ENCODE assay signal across 12 cellular contexts in genomic region chr14:20476795-20477194, GRCh38. TPM values are rescaled to one million over a fixed set of nuclear protein-coding genes. Genes with fewer than 3 reads are reported as not detected.
DNase-seq lines count a peak whose midpoint lies in the region; ATAC-seq and TF ChIP-seq lines count a peak whose summit lies in the region.
"Had no signal": no experiment of that assay in that cellular context is flagged by ENCODE, and none has a peak within 500 bp of the region (broad histone marks: within the 10 kb centered on the region; RNA-seq: fewer than 3 reads in every experiment).

No MANE protein-coding gene starts in this region.

- peak overlapping the region; percentile 22 for H3K4me3 Mint-ChIP-seq in activated naive CD4-positive, alpha-beta T cell treated with anti-CD3 and anti-CD28 coated beads, Interleukin-2, amount 10 ng/mL, durations not matched to agents 7 days and 5 days
- H3K4me3 Mint-ChIP-seq in T-cell (peak overlapping the region; percentile 46 to 74 (median 52)), endothelial cell (ENCODE audit: unreplicated experiment) (peak overlapping the region; percentile 86)
- H3K4me3 Mint-ChIP-seq: dendritic cell treated with granulocyte-macrophage colony-stimulating factor and Interleukin-4, amounts not matched to agents 40 ng/mL and 50 ng/mL, for 4 days had no signal

- TF ChIP-seq CTCF in endothelial cell (IDR thresholded peaks at IDR 0.05; ENCODE audit: unreplicated experiment) = no peak
- no peak for TF ChIP-seq CTCF in stomach (IDR thresholded peaks at IDR 0.05)
- no peak for TF ChIP-seq CTCF in uterus (IDR thresholded peaks at IDR 0.05)

- H3K27ac ChIP-seq in stomach (peak overlapping the region; percentile 37 to 72 (median 58)), uterus (no peak overlapping the region)
- H3K27ac ChIP-seq: vagina had no signal

- POLR2A ChIA-PET in T-cell (lab: Charles Lee) = interaction anchor here in 1 of 2 donors (0.9 kb wide), 1 partner anchor 13 kb away, joined by 4 read pairs; no protein-coding TSS in a partner anchor

- 59 to 76% (median 69%) methylated on average over 5 of the region's 5 CpGs for WGBS in stomach, 5 donors

- CTCF ChIA-PET in activated naive CD4-positive, alpha-beta T cell treated with anti-CD3 and anti-CD28 coated beads, Interleukin-2, amount 10 ng/mL, durations not matched to agents 7 days and 5 days (lab: Charles Lee) = no interaction called here
- CTCF ChIA-PET in T-cell (lab: Charles Lee) = interaction anchor here in 1 of 2 donors (0.8 kb wide), 1 partner anchor 149 kb away, joined by 4 read pairs; no protein-coding TSS in a partner anchor

- H3K9me3 Mint-ChIP-seq in activated naive CD4-positive, alpha-beta T cell treated with anti-CD3 and anti-CD28 coated beads, Interleukin-2, amount 10 ng/mL, durations not matched to agents 7 days and 5 days = no peaks in the 10 kb centered on the region
- peaks cover 0 to 4% (median 0%) of the 10 kb centered on the region in 3 donors for H3K9me3 Mint-ChIP-seq in T-cell
- no peaks in the 10 kb centered on the region for H3K9me3 Mint-ChIP-seq in endothelial cell (ENCODE audit: unreplicated experiment)
- H3K9me3 Mint-ChIP-seq: dendritic cell treated with granulocyte-macrophage colony-stimulating factor and Interleukin-4, amounts not matched to agents 40 ng/mL and 50 ng/mL, for 4 days had no signal

- H3K9me3 ChIP-seq in stomach = no peaks in the 10 kb centered on the region
- H3K9me3 ChIP-seq in uterus = no peaks in the 10 kb centered on the region
- H3K9me3 ChIP-seq: vagina had no signal

- H3K27ac Mint-ChIP-seq in activated naive CD4-positive, alpha-beta T cell treated with anti-CD3 and anti-CD28 coated beads, Interleukin-2, amount 10 ng/mL, durations not matched to agents 7 days and 5 days = peak overlapping the region; percentile 95
- H3K27ac Mint-ChIP-seq in T-cell = peak overlapping the region; percentile 94
- peak overlapping the region; percentile 89 for H3K27ac Mint-ChIP-seq in endothelial cell (ENCODE audit: unreplicated experiment)

- ATAC-seq in T-cell (replicated peaks in 1 of 4) (peak in 1 of 4 experiments; percentile 7), GM18519 (IDR thresholded peaks at IDR 0.05; ENCODE audit: low FRiP score, unreplicated experiment) (no peak), GM21381 (IDR thresholded peaks at IDR 0.05; ENCODE audit: unreplicated experiment) (no peak)

- peaks cover 16 to 57% (median 21%) of the 10 kb centered on the region in 4 donors for H3K4me1 ChIP-seq in stomach
- H3K4me1 ChIP-seq in uterus = no peaks in the 10 kb centered on the region
- H3K4me1 ChIP-seq: vagina had no signal

- no peak for DNase-seq in activated naive CD4-positive, alpha-beta T cell treated with anti-CD3 and anti-CD28 coated beads, Interleukin-2, amount 10 ng/mL, durations not matched to agents 7 days and 5 days
- DNase-seq in activated naive CD4-positive, alpha-beta T cell treated with Interleukin-2 at 50 U/mL for 16 hours = no peak
- no peak for DNase-seq in T-cell
- DNase-seq in endothelial cell (ENCODE audit: low spot score) = no peak
- no peak for DNase-seq in stomach
- no peak for DNase-seq in uterus
- DNase-seq: NCI-H2171 had no signal

- no peak for TF ChIP-seq EP300 in stomach (IDR thresholded peaks at IDR 0.05)

- intact Hi-C loops in stomach (cut with DNase I; ENCODE audit: low total_unique reads) (loop anchor here (10.0 kb wide), 1 partner anchor 62 kb away; the partner anchor contains the start of gene TEP1), uterus (cut with DNase I; ENCODE audit: low total_unique reads) (no loop called here)

- peaks cover 77% of the 10 kb centered on the region for H3K4me1 Mint-ChIP-seq in activated naive CD4-positive, alpha-beta T cell treated with anti-CD3 and anti-CD28 coated beads, Interleukin-2, amount 10 ng/mL, durations not matched to agents 7 days and 5 days
- H3K4me1 Mint-ChIP-seq in T-cell = peaks cover 87 to 92% (median 88%) of the 10 kb centered on the region in 3 donors
- H3K4me1 Mint-ChIP-seq in endothelial cell (ENCODE audit: unreplicated experiment) = peaks cover 47% of the 10 kb centered on the region

- TF ChIP-seq POLR2A in stomach (IDR thresholded peaks at IDR 0.05) (no peak), uterus (IDR thresholded peaks at IDR 0.05) (no peak)

- H3K27me3 ChIP-seq in stomach (no peaks in the 10 kb centered on the region), uterus (no peaks in the 10 kb centered on the region)
- H3K27me3 ChIP-seq: vagina had no signal

- H3K4me3 ChIP-seq in stomach = no peak overlapping the region
- H3K4me3 ChIP-seq in uterus = no peak overlapping the region
- H3K4me3 ChIP-seq: vagina had no signal

- no peaks in the 10 kb centered on the region for H3K27me3 Mint-ChIP-seq in activated naive CD4-positive, alpha-beta T cell treated with anti-CD3 and anti-CD28 coated beads, Interleukin-2, amount 10 ng/mL, durations not matched to agents 7 days and 5 days
- H3K27me3 Mint-ChIP-seq in T-cell = no peaks in the 10 kb centered on the region
- peaks cover 6% of the 10 kb centered on the region for H3K27me3 Mint-ChIP-seq in endothelial cell (ENCODE audit: unreplicated experiment)
- H3K27me3 Mint-ChIP-seq: dendritic cell treated with granulocyte-macrophage colony-stimulating factor and Interleukin-4, amounts not matched to agents 40 ng/mL and 50 ng/mL, for 4 days had no signal

- peaks cover 74% of the 10 kb centered on the region for H3K36me3 Mint-ChIP-seq in activated naive CD4-positive, alpha-beta T cell treated with anti-CD3 and anti-CD28 coated beads, Interleukin-2, amount 10 ng/mL, durations not matched to agents 7 days and 5 days
- H3K36me3 Mint-ChIP-seq in T-cell = peaks cover 71% of the 10 kb centered on the region
- H3K36me3 Mint-ChIP-seq in endothelial cell (ENCODE audit: low read depth, unreplicated experiment) = peaks cover 68% of the 10 kb centered on the region

- H3K36me3 ChIP-seq in stomach = peaks cover 24 to 71% (median 55%) of the 10 kb centered on the region in 4 donors
- H3K36me3 ChIP-seq in uterus = no peaks in the 10 kb centered on the region

RNA-seq across cellular contexts. Expression of gene PNP, which starts 7.6 kb away (rescaled TPM):
- total RNA-seq in T-cell (10 to 100 TPM; 47.7 to 86.2 (median 77.9) TPM), endothelial cell (ENCODE audit: unreplicated experiment) (322 TPM), stomach (10 to 100 TPM; 11.3 to 47.7 (median 46.0) TPM), uterus (10 to 100 TPM; 12.7 to 46.9 (median 14.3) TPM)
- polyA plus RNA-seq in stomach = 100 to 1,000 TPM in 1 of 3 donors, 10 to 100 TPM in 2; 36.5 to 125 (median 72.1) TPM

RNA-seq across cellular contexts. Expression of gene PIP4P1, which starts 15.6 kb away (rescaled TPM):
- total RNA-seq in T-cell = 10 to 100 TPM; 54.2 to 72.8 (median 57.5) TPM
- total RNA-seq in endothelial cell (ENCODE audit: unreplicated experiment) = 36.8 TPM
- 10 to 100 TPM in 3 of 5 donors, 1 to 10 TPM in 2; 2.0 to 25.6 (median 20.4) TPM for total RNA-seq in stomach
- 10 to 100 TPM; 22.6 to 30.5 (median 28.4) TPM for polyA plus RNA-seq in stomach
- total RNA-seq in uterus = 10 to 100 TPM; 16.4 to 39.1 (median 22.8) TPM

RNA-seq across cellular contexts. Expression of gene APEX1, which starts 21.8 kb away (rescaled TPM):
- 100 to 1,000 TPM in 4 of 5 donors, 10 to 100 TPM in 1; 92.9 to 142 (median 120) TPM for total RNA-seq in T-cell
- total RNA-seq in endothelial cell (ENCODE audit: unreplicated experiment) = 230 TPM
- 100 to 1,000 TPM in 4 of 5 donors, 10 to 100 TPM in 1; 70.1 to 219 (median 149) TPM for total RNA-seq in stomach
- polyA plus RNA-seq in stomach = 100 to 1,000 TPM; 104 to 148 (median 118) TPM
- 100 to 1,000 TPM in 1 of 4 donors, 10 to 100 TPM in 3; 52.4 to 208 (median 93.3) TPM for total RNA-seq in uterus

RNA-seq across cellular contexts. Expression of gene OSGEP, which starts 22.2 kb away (rescaled TPM):
- total RNA-seq in T-cell = 10 to 100 TPM; 56.4 to 80.2 (median 61.5) TPM
- total RNA-seq in endothelial cell (ENCODE audit: unreplicated experiment) = 46.1 TPM
- total RNA-seq in stomach = 10 to 100 TPM; 29.9 to 71.8 (median 59.7) TPM
- polyA plus RNA-seq in stomach = 10 to 100 TPM; 24.7 to 58.5 (median 43.4) TPM
- total RNA-seq in uterus = 100 to 1,000 TPM in 1 of 4 donors, 10 to 100 TPM in 3; 38.7 to 105 (median 53.0) TPM

RNA-seq across cellular contexts. Expression of gene RNASE10, which starts 28.5 kb away (rescaled TPM):
- total RNA-seq in T-cell = 1 to 10 TPM in 2 of 5 donors, under 1 TPM in 3; 0.36 to 1.2 (median 0.66) TPM
- 10.7 TPM for total RNA-seq in endothelial cell (ENCODE audit: unreplicated experiment)
- total RNA-seq in stomach = not detected
- not detected for polyA plus RNA-seq in stomach
- total RNA-seq in uterus = under 1 TPM in 1 of 4 donors, not detected in 3; 0.76 TPM
- total RNA-seq: kidney epithelial cell, vagina had no signal

Comparison
In these comparisons a context has a peak if more than half of its experiments do, and no peak if none do; other contexts are left out.
1. H3K4me3 Mint-ChIP-seq: peak in every context shown above with its lines; median percentile 86 in endothelial cell; 52 in T-cell; 22 in activated naive CD4-positive, alpha-beta T cell treated with anti-CD3 and anti-CD28 coated beads, Interleukin-2, amount 10 ng/mL, durations not matched to agents 7 days and 5 days.
2. H3K27ac ChIP-seq: peak in stomach (5 of 5); none in uterus (0 of 2).
3. Peak in every context shown above with its lines, with median percentiles within 50 percentile points of each other: H3K27ac Mint-ChIP-seq.